ENCODE assay signal across 18 cellular contexts in genomic region chr1:224629965-224630364, GRCh38. TPM values are rescaled to one million over a fixed set of nuclear protein-coding genes. Genes with fewer than 3 reads are reported as not detected.
DNase-seq lines count a peak whose midpoint lies in the region; FAIRE-seq and TF ChIP-seq lines count a peak whose summit lies in the region.
"Had no signal": no experiment of that assay in that cellular context is flagged by ENCODE, and none has a peak within 500 bp of the region (broad histone marks: within the 10 kb centered on the region; RNA-seq: fewer than 3 reads in every experiment).

No MANE protein-coding gene starts in this region.

- TF ChIP-seq CTCF in MM.1S (IDR thresholded peaks at IDR 0.05; ENCODE audit: low read length) (no peak), prostate gland (IDR thresholded peaks at IDR 0.05) (no peak)

- H3K4me1 ChIP-seq in MM.1S (ENCODE audit: low read length) (peaks cover 17% of the 10 kb centered on the region), prostate gland (replicated peaks) (no peaks in the 10 kb centered on the region)

- no peak overlapping the region for H2AFZ ChIP-seq in MM.1S (ENCODE audit: low read length)
- H2AFZ ChIP-seq: GM23338 had no signal

- intact Hi-C loops in prostate gland (cut with DNase I) = no loop called here

- H4K20me1 ChIP-seq in MM.1S (ENCODE audit: insufficient read depth, low read length) = no peaks in the 10 kb centered on the region
- H4K20me1 ChIP-seq: BLaER1 treated with 17β-estradiol and CSF1 and Interleukin-3, amounts not matched to agents 10 nM and 100 nM had no signal

- TF ChIP-seq POLR2A in GM12891 (IDR thresholded peaks at IDR 0.05; ENCODE audit: low read depth, low read length) (no peak), prostate gland (IDR thresholded peaks at IDR 0.05) (no peak)

- H3K79me2 ChIP-seq in MM.1S (ENCODE audit: low read length) = no peaks in the 10 kb centered on the region

- H3K4me3 ChIP-seq in MM.1S (ENCODE audit: low read length) (no peak overlapping the region), prostate gland (no peak overlapping the region)
- H3K4me3 ChIP-seq: BLaER1 treated with 17β-estradiol and CSF1 and Interleukin-3, amounts not matched to agents 10 nM and 100 nM; GM23338 had no signal

- H3K36me3 ChIP-seq in MM.1S (replicated peaks; ENCODE audit: insufficient read depth, low read length) (no peaks in the 10 kb centered on the region), prostate gland (no peaks in the 10 kb centered on the region)
- H3K36me3 ChIP-seq: BLaER1 treated with 17β-estradiol and CSF1 and Interleukin-3, amounts not matched to agents 10 nM and 100 nM had no signal

- WGBS in prostate gland = 67% methylated on average over 4 of the region's 4 CpGs

- no peaks in the 10 kb centered on the region for H3K27me3 ChIP-seq in MM.1S (replicated peaks; ENCODE audit: insufficient read depth, low read length)
- H3K27me3 ChIP-seq in prostate gland (replicated peaks; ENCODE audit: insufficient read depth) = no peaks in the 10 kb centered on the region

- H3K9ac ChIP-seq in MM.1S (ENCODE audit: low read length) = no peak overlapping the region
- H3K9ac ChIP-seq: BLaER1 treated with 17β-estradiol and CSF1 and Interleukin-3, amounts not matched to agents 10 nM and 100 nM had no signal

- no peaks in the 10 kb centered on the region for H3K9me3 ChIP-seq in MM.1S (replicated peaks; ENCODE audit: insufficient read depth, low read length)
- no peaks in the 10 kb centered on the region for H3K9me3 ChIP-seq in prostate gland
- H3K9me3 ChIP-seq: BLaER1 treated with 17β-estradiol and CSF1 and Interleukin-3, amounts not matched to agents 10 nM and 100 nM had no signal

- H3K27ac ChIP-seq in MM.1S (ENCODE audit: low read length) (no peak overlapping the region), prostate gland (no peak overlapping the region)
- H3K27ac ChIP-seq: BLaER1 treated with 17β-estradiol and CSF1 and Interleukin-3, amounts not matched to agents 10 nM and 100 nM had no signal

- H3F3A ChIP-seq in MM.1S (ENCODE audit: insufficient read depth, low read length) = no peaks in the 10 kb centered on the region

- DNase-seq in DMS153 (lab: John Stamatoyannopoulos, UW) = peak; percentile 43
- no peak for DNase-seq in DMS153 treated with DMSO at 0.1 percent for 48 hours (lab: John Stamatoyannopoulos, UW; ENCODE audit: unreplicated experiment)
- peak; percentile 25 for DNase-seq in MM.1S
- peak; percentile 16 for DNase-seq in NCI-H2171 treated with DMSO at 0.1 percent for 48 hours (lab: John Stamatoyannopoulos, UW)
- DNase-seq in dermis blood vessel endothelial cell = peak; percentile 30
- DNase-seq in GM12891 (ENCODE audit: insufficient read length, low spot score) = no peak
- DNase-seq in prostate gland (ENCODE audit: low spot score) = no peak
- DNase-seq in AG08395 (ENCODE audit: low spot score) = no peak
- DNase-seq: 8988T, NCI-H1092, NCI-H1694 treated with DMSO at 0.1 percent for 48 hours, NCI-H446, PC-3, T-cell had no signal

- no peaks in the 10 kb centered on the region for H3K9me2 ChIP-seq in MM.1S (replicated peaks; ENCODE audit: insufficient read depth, low read length)

- no peak for FAIRE-seq in GM12891 (lab: Jason Lieb, UNC)
- FAIRE-seq: G401.6, HTR-8/SVneo had no signal

- H3K4me2 ChIP-seq in MM.1S (ENCODE audit: low read depth, low read length) = no peak overlapping the region
- H3K4me2 ChIP-seq: BLaER1 treated with 17β-estradiol and CSF1 and Interleukin-3, amounts not matched to agents 10 nM and 100 nM; GM23338 had no signal

TF ChIP-seq in GM12891, 5 proteins besides CTCF, POLR2A, EP300 and RAD21:
- TF ChIP-seq POU2F2 (IDR thresholded peaks at IDR 0.05; ENCODE audit: low read depth, low read length) = no peak
- TF ChIP-seq POLR2AphosphoS5 (IDR thresholded peaks at IDR 0.05; ENCODE audit: low read depth, low read length) = no peak
- no peak for TF ChIP-seq SPI1 (IDR thresholded peaks at IDR 0.05; ENCODE audit: low read depth, low read length)
- TF ChIP-seq PAX5 (IDR thresholded peaks at IDR 0.05; ENCODE audit: insufficient read depth, low read length, severe bottlenecking) = no peak
- no peak for TF ChIP-seq TAF1 (IDR thresholded peaks at IDR 0.05; ENCODE audit: low read depth, low read length)

RNA-seq across cellular contexts. Expression of gene CNIH3, which starts 13.8 kb away (rescaled TPM):
- 1.1 and 1.4 TPM in 2 replicates for total RNA-seq in dermis blood vessel endothelial cell
- polyA plus RNA-seq in GM12891 (2012; ENCODE audit: low read depth, missing spikeins) = 2.2 TPM
- total RNA-seq in prostate gland = 1 to 10 TPM in 1 of 2 donors, under 1 TPM in 1; 0.36 to 7.2 TPM

Comparison
In these comparisons a context has a peak if more than half of its experiments do, and no peak if none do; other contexts are left out.
1. DNase-seq: peak in DMS153 (single experiment), MM.1S (single experiment), NCI-H2171 treated with DMSO at 0.1 percent for 48 hours (single experiment) and dermis blood vessel endothelial cell (single experiment); none in DMS153 treated with DMSO at 0.1 percent for 48 hours (single experiment), GM12891 (single experiment), prostate gland (single experiment) and AG08395 (single experiment).